1 cellular context compared by ENCODE assay signal in genomic region chr12:19428261-19428660, GRCh38.
TF ChIP-seq lines count a peak whose summit lies in the region.

No MANE protein-coding gene starts in this region.

TF ChIP-seq in K562, 482 proteins besides CTCF, POLR2A, EP300 and RAD21 (continued from another document):
- TF ChIP-seq RBM14 (IDR thresholded peaks at IDR 0.05; ENCODE audit: borderline replicate concordance, insufficient read depth, low read depth, low read length) (no peak), TSHZ1 (CRISPR knock-in tag; IDR thresholded peaks at IDR 0.05) (no peak), EGR1 (conservative IDR thresholded peaks at IDR 0.05) (no peak), NFE2 (IDR thresholded peaks at IDR 0.05; ENCODE audit: low read depth) (no peak), RBM15 (IDR thresholded peaks at IDR 0.05; ENCODE audit: insufficient read depth, low read length) (no peak), CEBPB (tag; IDR thresholded peaks at IDR 0.05) (peak; percentile 24; the same call in 1 of the 2 replicates), SP1 (CRISPR knock-in tag; IDR thresholded peaks at IDR 0.05) (no peak)
